ENCODE assay signal across 15 cellular contexts in the genomic region with DNA sequence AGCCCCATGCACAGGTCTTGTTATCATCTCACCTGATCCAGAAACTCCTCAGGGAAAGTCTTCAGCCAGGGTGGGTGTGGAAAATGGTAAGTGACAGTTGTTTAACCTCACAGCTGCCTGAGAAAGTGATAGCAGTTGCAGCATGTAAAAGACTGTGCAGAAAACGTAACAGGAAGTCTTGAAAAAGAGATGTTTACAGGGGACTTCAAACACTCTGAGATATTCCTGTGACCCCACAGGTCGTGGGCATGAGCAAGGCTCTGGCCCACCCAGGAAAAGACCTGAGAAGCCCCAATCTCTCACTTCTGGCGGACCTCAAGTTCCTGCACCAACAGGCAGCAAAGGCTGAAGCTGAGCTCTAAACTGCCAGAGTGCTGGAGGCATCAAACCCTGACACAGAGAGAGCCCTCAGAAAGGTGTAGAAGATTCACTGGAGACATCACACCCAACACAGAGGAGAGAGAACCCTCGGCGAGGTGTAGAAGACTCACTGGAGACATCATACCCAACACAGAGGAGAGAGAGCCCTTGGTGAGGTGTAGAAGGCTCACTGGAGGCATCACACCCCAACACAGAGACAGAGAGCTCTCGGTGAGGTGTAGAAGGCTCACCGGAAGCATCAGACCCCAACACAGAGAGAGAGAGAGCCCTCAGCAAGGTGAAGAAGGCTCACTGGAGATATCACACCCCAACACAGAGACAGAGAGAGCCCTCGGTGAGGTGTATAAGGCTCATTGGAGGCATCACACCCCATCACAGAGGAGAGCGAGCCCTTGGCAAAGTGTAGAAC.
DNase-seq lines count a peak whose midpoint lies in the region; ATAC-seq and FAIRE-seq lines count a peak whose summit lies in the region.
"Had no signal": no experiment of that assay in that cellular context is flagged by ENCODE, and none has a peak within 500 bp of the region (broad histone marks: within the 10 kb centered on the region; RNA-seq: fewer than 3 reads in every experiment).

No MANE protein-coding gene starts in this region.

- no peak overlapping the region for H3K4me3 Mint-ChIP-seq in stimulated activated naive CD8-positive, alpha-beta T cell treated with anti-CD3 and anti-CD28 coated beads, Interleukin-15, Interleukin-2, amounts not matched to agents 100 ng/mL and 50 ng/mL, for 24 hours
- peak overlapping the region in 1 of 2 donors; percentile 34 for H3K4me3 Mint-ChIP-seq in stimulated activated naive CD8-positive, alpha-beta T cell treated with anti-CD3 and anti-CD28 coated beads, Interleukin-15, amount 100 ng/mL, for 72 hours

- intact Hi-C loops in posterior cingulate gyrus (cut with DNase I): no loop called here

- H3K9me3 Mint-ChIP-seq in stimulated activated naive CD8-positive, alpha-beta T cell treated with anti-CD3 and anti-CD28 coated beads, Interleukin-15, Interleukin-2, amounts not matched to agents 100 ng/mL and 50 ng/mL, for 24 hours: peaks cover 10% of the 10 kb centered on the region
- peaks cover 13 to 24% of the 10 kb centered on the region in 2 donors for H3K9me3 Mint-ChIP-seq in stimulated activated naive CD8-positive, alpha-beta T cell treated with anti-CD3 and anti-CD28 coated beads, Interleukin-15, amount 100 ng/mL, for 72 hours

- no peak for DNase-seq in stimulated activated naive CD8-positive, alpha-beta T cell treated with anti-CD3 and anti-CD28 coated beads, Interleukin-15, amount 100 ng/mL, for 72 hours
- DNase-seq in OCI-M1 (lab: John Stamatoyannopoulos, UW) (peak; percentile 15), islet precursor cell (peak; percentile 29), posterior cingulate gyrus (no peak), urothelium cell line (ENCODE audit: low spot score) (no peak)
- DNase-seq: BE2C, KG1, NCI-H1092 treated with DMSO at 0.1 percent for 48 hours, NCI-H187, NCI-H446, SHP77 had no signal

- no peak for FAIRE-seq in urothelium cell line (lab: Jason Lieb, UNC)
- FAIRE-seq: H54, RCC 7860 had no signal

- ATAC-seq in stimulated activated naive CD8-positive, alpha-beta T cell treated with anti-CD3 and anti-CD28 coated beads, Interleukin-15, amount 100 ng/mL, for 72 hours: no peak
- no peak for ATAC-seq in GM21786 (IDR thresholded peaks at IDR 0.05; ENCODE audit: unreplicated experiment)

- no peaks in the 10 kb centered on the region for H3K36me3 Mint-ChIP-seq in stimulated activated naive CD8-positive, alpha-beta T cell treated with anti-CD3 and anti-CD28 coated beads, Interleukin-15, Interleukin-2, amounts not matched to agents 100 ng/mL and 50 ng/mL, for 24 hours (ENCODE audit: low read depth)

- H3K4me1 Mint-ChIP-seq in stimulated activated naive CD8-positive, alpha-beta T cell treated with anti-CD3 and anti-CD28 coated beads, Interleukin-15, Interleukin-2, amounts not matched to agents 100 ng/mL and 50 ng/mL, for 24 hours (ENCODE audit: low read depth): peaks cover 12% of the 10 kb centered on the region
- peaks cover 30% of the 10 kb centered on the region for H3K4me1 Mint-ChIP-seq in stimulated activated naive CD8-positive, alpha-beta T cell treated with anti-CD3 and anti-CD28 coated beads, Interleukin-15, amount 100 ng/mL, for 72 hours

- H3K27ac Mint-ChIP-seq in stimulated activated naive CD8-positive, alpha-beta T cell treated with anti-CD3 and anti-CD28 coated beads, Interleukin-15, Interleukin-2, amounts not matched to agents 100 ng/mL and 50 ng/mL, for 24 hours: peak overlapping the region; percentile 64
- peak overlapping the region in 1 of 2 donors; percentile 88 for H3K27ac Mint-ChIP-seq in stimulated activated naive CD8-positive, alpha-beta T cell treated with anti-CD3 and anti-CD28 coated beads, Interleukin-15, amount 100 ng/mL, for 72 hours

- H3K27me3 Mint-ChIP-seq in stimulated activated naive CD8-positive, alpha-beta T cell treated with anti-CD3 and anti-CD28 coated beads, Interleukin-15, Interleukin-2, amounts not matched to agents 100 ng/mL and 50 ng/mL, for 24 hours: no peaks in the 10 kb centered on the region
- no peaks in the 10 kb centered on the region for H3K27me3 Mint-ChIP-seq in stimulated activated naive CD8-positive, alpha-beta T cell treated with anti-CD3 and anti-CD28 coated beads, Interleukin-15, amount 100 ng/mL, for 72 hours

Comparison
In these comparisons a context has a peak if more than half of its experiments do, and no peak if none do; other contexts are left out.
1. DNase-seq: peak in OCI-M1 (single experiment) and islet precursor cell (single experiment); none in stimulated activated naive CD8-positive, alpha-beta T cell treated with anti-CD3 and anti-CD28 coated beads, Interleukin-15, amount 100 ng/mL, for 72 hours (0 of 2), posterior cingulate gyrus (0 of 10) and urothelium cell line (single experiment).